ENCODE assay signal across 12 cellular contexts in the genomic region with DNA sequence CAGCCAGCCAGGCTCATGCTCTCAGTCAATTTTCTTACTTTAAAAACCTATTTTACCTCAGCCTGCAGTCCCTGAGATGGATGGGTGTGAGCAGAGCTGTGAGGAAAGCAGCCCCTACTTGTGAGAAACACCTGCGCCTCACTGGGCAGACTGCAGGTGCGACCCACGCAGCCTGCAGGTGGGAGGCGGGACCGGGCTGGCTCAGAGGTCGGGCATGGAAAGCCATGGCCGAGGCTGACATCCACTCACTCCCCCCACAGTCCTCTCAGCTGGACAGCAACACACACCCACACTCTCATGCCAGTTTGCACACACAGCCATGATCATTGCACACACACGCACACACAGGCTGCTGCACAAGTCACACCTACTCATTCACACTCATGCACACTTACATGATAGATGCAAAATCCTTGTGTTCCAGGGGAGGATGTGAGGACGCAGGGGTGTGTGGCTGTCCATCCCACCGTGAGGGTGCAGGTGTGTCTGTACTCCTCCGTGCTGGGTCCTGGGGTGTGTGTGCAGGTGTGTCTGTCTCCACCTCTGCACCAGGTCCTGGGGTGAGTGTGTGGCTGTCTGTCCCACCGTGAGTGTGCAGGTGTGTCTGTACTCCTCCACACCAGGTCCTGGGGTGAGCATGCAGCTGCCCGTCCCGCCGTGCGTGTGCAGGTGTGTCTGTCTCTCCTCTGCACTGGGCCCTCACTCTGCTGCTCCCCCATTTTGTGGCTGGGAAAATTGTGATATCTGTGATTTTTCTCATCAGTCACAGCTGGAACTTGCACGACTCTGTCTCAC.
"Had no signal": no experiment of that assay in that cellular context is flagged by ENCODE, and none has a peak within 500 bp of the region (broad histone marks: within the 10 kb centered on the region; RNA-seq: fewer than 3 reads in every experiment).

No MANE protein-coding gene starts in this region.

- H3K9me3 ChIP-seq: esophagus muscularis mucosa, pancreas, thyroid gland had no signal

- H3K27ac Mint-ChIP-seq: activated CD4-positive, alpha-beta T cell treated with anti-CD3 and anti-CD28 coated beads, Interleukin-2, amount 10 ng/mL, durations not matched to agents 7 days and 5 days; memory B cell; nephron had no signal

- H3K9me3 Mint-ChIP-seq: activated CD4-positive, alpha-beta T cell treated with anti-CD3 and anti-CD28 coated beads, Interleukin-2, amount 10 ng/mL, durations not matched to agents 7 days and 5 days; memory B cell; nephron had no signal

- H3K36me3 ChIP-seq: esophagus muscularis mucosa, pancreas, thyroid gland had no signal

- H3K36me3 Mint-ChIP-seq: memory B cell had no signal

- H3K27ac ChIP-seq: dorsolateral prefrontal cortex, esophagus muscularis mucosa, skin epidermis, thyroid gland had no signal

- DNase-seq: activated CD4-positive, alpha-beta T cell treated with anti-CD3 and anti-CD28 coated beads, Interleukin-2, amount 10 ng/mL, durations not matched to agents 7 days and 5 days; activated CD4-positive, CD25-positive, alpha-beta regulatory T cell; activated CD8-positive, alpha-beta memory T cell treated with anti-CD3 and anti-CD28 coated beads for 24 hours; activated T-cell treated with anti-CD3 and anti-CD28 coated beads for 4 hours; T-helper 2 cell; thyroid gland had no signal

- H3K27me3 ChIP-seq: pancreas, thyroid gland had no signal

- H3K4me3 ChIP-seq: dorsolateral prefrontal cortex, esophagus muscularis mucosa, pancreas, skin epidermis, thyroid gland had no signal

- H3K4me1 ChIP-seq: esophagus muscularis mucosa, thyroid gland had no signal

- H3K4me3 Mint-ChIP-seq: activated CD4-positive, alpha-beta T cell treated with anti-CD3 and anti-CD28 coated beads, Interleukin-2, amount 10 ng/mL, durations not matched to agents 7 days and 5 days; memory B cell; nephron had no signal

- H3K4me1 Mint-ChIP-seq: nephron had no signal
